In the genomic region with DNA sequence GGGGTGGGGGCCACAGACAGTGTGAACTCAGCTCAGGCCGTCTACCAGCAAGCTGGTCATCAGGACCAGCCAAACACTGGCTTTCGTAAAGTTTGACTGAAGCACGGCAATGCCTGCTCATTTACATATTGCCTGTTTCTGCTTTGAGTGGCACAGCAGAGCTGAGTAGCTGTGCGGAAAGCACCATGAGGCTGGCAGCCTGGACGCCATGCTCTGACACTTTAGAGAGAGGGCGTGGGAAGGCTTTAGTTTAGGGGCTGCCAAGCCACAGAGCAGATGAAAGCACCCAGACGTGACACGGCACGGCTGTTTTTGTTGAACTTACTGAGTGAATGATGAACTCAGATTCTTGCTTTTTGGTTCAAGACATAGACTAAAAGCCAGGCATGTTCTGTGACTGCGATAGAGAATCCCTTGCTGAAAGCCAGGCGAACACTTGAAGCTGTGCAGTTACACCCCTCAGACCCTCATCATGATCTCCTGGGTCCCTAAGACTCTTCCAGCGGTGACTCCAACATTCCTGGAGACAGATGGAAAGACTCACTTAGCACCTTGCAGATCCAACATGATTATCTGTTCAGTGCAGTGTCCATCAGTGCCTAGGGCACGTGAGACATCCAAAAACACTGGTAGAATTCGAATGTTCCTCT, we compare ENCODE assay signal across 8 cellular contexts.
DNase-seq lines count a peak whose midpoint lies in the region; ATAC-seq, FAIRE-seq and TF ChIP-seq lines count a peak whose summit lies in the region.

No MANE protein-coding gene starts in this region.

- no peaks in the 10 kb centered on the region for H3K79me1 ChIP-seq in mesendoderm (ENCODE audit: low read length)

- H3K27ac ChIP-seq in mesendoderm (ENCODE audit: low read depth, low read length), result no peak overlapping the region

- H3K18ac ChIP-seq in mesendoderm (ENCODE audit: low read length), result no peak overlapping the region

- ATAC-seq in GM18505 (IDR thresholded peaks at IDR 0.05; ENCODE audit: unreplicated experiment), result peak; percentile 97
- ATAC-seq in GM21619 (IDR thresholded peaks at IDR 0.05; ENCODE audit: unreplicated experiment), result peak; percentile 98
- ATAC-seq in WTC11, result no peak

- H3K36me3 ChIP-seq in kidney epithelial cell (ENCODE audit: control insufficient read depth, insufficient read depth, low read length) (peaks cover 3% of the 10 kb centered on the region), mesendoderm (ENCODE audit: control insufficient read depth, insufficient read depth, low read length) (no peaks in the 10 kb centered on the region)

- CTCF ChIA-PET in WTC11 (lab: Charles Lee), result no interaction called here

- H3K4me3 ChIP-seq in kidney epithelial cell (ENCODE audit: low read depth, low read length), result no peak overlapping the region
- no peak overlapping the region for H3K4me3 ChIP-seq in mesendoderm (ENCODE audit: low read length)

- no peak overlapping the region for H4K5ac ChIP-seq in mesendoderm (ENCODE audit: low read length)

- no peak overlapping the region for H3K23ac ChIP-seq in mesendoderm (ENCODE audit: low read length)

- H3K27ac Mint-ChIP-seq in WTC11, result no peak overlapping the region

- no peaks in the 10 kb centered on the region for H3K79me2 ChIP-seq in mesendoderm (ENCODE audit: control insufficient read depth, insufficient read depth, low read length)

- H3K9ac ChIP-seq in mesendoderm (ENCODE audit: low read length), result no peak overlapping the region

- H3K27me3 ChIP-seq in kidney epithelial cell (ENCODE audit: control insufficient read depth, insufficient read depth, low read length), result no peaks in the 10 kb centered on the region
- H3K27me3 ChIP-seq in mesendoderm (ENCODE audit: insufficient read depth, low read length, poor library complexity), result no peaks in the 10 kb centered on the region

- no CpG with 5 or more reads among the region's 14 CpGs for WGBS in mesendoderm (ENCODE audit: extremely low coverage, insufficient coverage, low lambda C conversion rate)

- TF ChIP-seq CTCF in kidney epithelial cell (IDR thresholded peaks at IDR 0.05; ENCODE audit: insufficient read depth, low read length, poor library complexity, severe bottlenecking) (no peak), WTC11 (IDR thresholded peaks at IDR 0.05) (no peak)

- DNase-seq in NCI-H1694 treated with DMSO at 0.1 percent for 48 hours (lab: John Stamatoyannopoulos, UW) (peak; percentile 68), kidney epithelial cell (ENCODE audit: low read depth) (peak; percentile 61), DMS 273 treated with DMSO at 0.1 percent for 48 hours (lab: John Stamatoyannopoulos, UW) (no peak), urothelium cell line (ENCODE audit: low spot score) (no peak), mesendoderm (no peak), WTC11 (ENCODE audit: low spot score) (no peak)

- POLR2A ChIA-PET in WTC11 (lab: Charles Lee), result no interaction called here

- H4K8ac ChIP-seq in mesendoderm (ENCODE audit: low read depth, low read length), result no peak overlapping the region

- no peaks in the 10 kb centered on the region for H3K4me1 Mint-ChIP-seq in WTC11

- H2AK5ac ChIP-seq in mesendoderm (ENCODE audit: low read length), result no peak overlapping the region

- H3K36me3 Mint-ChIP-seq in WTC11, result peaks cover 12% of the 10 kb centered on the region

- H3K4ac ChIP-seq in mesendoderm (ENCODE audit: low read depth, low read length), result no peak overlapping the region

- H2BK5ac ChIP-seq in mesendoderm (ENCODE audit: low read length), result no peak overlapping the region

- H3K4me3 Mint-ChIP-seq in WTC11, result no peak overlapping the region

- FAIRE-seq in urothelium cell line (lab: Jason Lieb, UNC), result no peak

- no peaks in the 10 kb centered on the region for H3K4me1 ChIP-seq in mesendoderm (ENCODE audit: control insufficient read depth, low read depth, low read length)

- no peaks in the 10 kb centered on the region for H3K27me3 Mint-ChIP-seq in WTC11 (ENCODE audit: low read depth)

- H3K4me2 ChIP-seq in mesendoderm (ENCODE audit: low read length), result no peak overlapping the region

- peaks cover 5% of the 10 kb centered on the region for H3K9me3 Mint-ChIP-seq in WTC11

- TF ChIP-seq POLR2A in GM18505 (IDR thresholded peaks at IDR 0.05; ENCODE audit: borderline replicate concordance, extremely low read depth, insufficient read depth, insufficient read length), result no peak

- no peak overlapping the region for H2BK120ac ChIP-seq in mesendoderm (ENCODE audit: low read depth, low read length)

- no peak overlapping the region for H2BK15ac ChIP-seq in mesendoderm (replicated peaks; ENCODE audit: low read depth)

- no peak overlapping the region for H3K56ac ChIP-seq in mesendoderm (ENCODE audit: low read length)

TF ChIP-seq in WTC11, 78 proteins besides CTCF, POLR2A, EP300 and RAD21:
- no peak for TF ChIP-seq ETV6 (CRISPR knock-in tag; IDR thresholded peaks at IDR 0.05)
- TF ChIP-seq ZNF232 (CRISPR knock-in tag; IDR thresholded peaks at IDR 0.05), result no peak
- no peak for TF ChIP-seq AR (CRISPR knock-in tag; IDR thresholded peaks at IDR 0.05)
- TF ChIP-seq ZNF416 (CRISPR knock-in tag; IDR thresholded peaks at IDR 0.05), result no peak
- TF ChIP-seq CREB1 (CRISPR knock-in tag; IDR thresholded peaks at IDR 0.05), result no peak
- TF ChIP-seq KAT7 (CRISPR knock-in tag; IDR thresholded peaks at IDR 0.05; ENCODE audit: borderline replicate concordance), result no peak
- no peak for TF ChIP-seq ZNF396 (CRISPR knock-in tag; IDR thresholded peaks at IDR 0.05; ENCODE audit: borderline replicate concordance)
- TF ChIP-seq ELF4 (CRISPR knock-in tag; IDR thresholded peaks at IDR 0.05; ENCODE audit: low read depth), result no peak
- TF ChIP-seq, protein P1, sequence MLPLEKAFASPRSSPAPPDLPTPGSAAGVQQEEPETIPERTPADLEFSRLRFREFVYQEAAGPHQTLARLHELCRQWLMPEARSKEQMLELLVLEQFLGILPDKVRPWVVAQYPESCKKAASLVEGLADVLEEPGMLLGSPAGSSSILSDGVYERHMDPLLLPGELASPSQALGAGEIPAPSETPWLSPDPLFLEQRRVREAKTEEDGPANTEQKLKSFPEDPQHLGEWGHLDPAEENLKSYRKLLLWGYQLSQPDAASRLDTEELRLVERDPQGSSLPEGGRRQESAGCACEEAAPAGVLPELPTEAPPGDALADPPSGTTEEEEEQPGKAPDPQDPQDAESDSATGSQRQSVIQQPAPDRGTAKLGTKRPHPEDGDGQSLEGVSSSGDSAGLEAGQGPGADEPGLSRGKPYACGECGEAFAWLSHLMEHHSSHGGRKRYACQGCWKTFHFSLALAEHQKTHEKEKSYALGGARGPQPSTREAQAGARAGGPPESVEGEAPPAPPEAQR (CRISPR knock-in tag; IDR thresholded peaks at IDR 0.05), result no peak
- TF ChIP-seq GTF2I (CRISPR knock-in tag; conservative IDR thresholded peaks at IDR 0.05), result no peak
- no peak for TF ChIP-seq USF2 (CRISPR knock-in tag; IDR thresholded peaks at IDR 0.05)
- no peak for TF ChIP-seq OVOL2 (CRISPR knock-in tag; IDR thresholded peaks at IDR 0.05; ENCODE audit: borderline replicate concordance)
- TF ChIP-seq ZBTB43 (CRISPR knock-in tag; IDR thresholded peaks at IDR 0.05), result no peak

Comparison
In these comparisons a context has a peak if more than half of its experiments do, and no peak if none do; other contexts are left out.
1. DNase-seq: peak in NCI-H1694 treated with DMSO at 0.1 percent for 48 hours (single experiment) and kidney epithelial cell (single experiment); none in DMS 273 treated with DMSO at 0.1 percent for 48 hours (single experiment), urothelium cell line (single experiment), mesendoderm (single experiment) and WTC11 (single experiment).